ENCODE assay signal across 11 cellular contexts in the genomic region with DNA sequence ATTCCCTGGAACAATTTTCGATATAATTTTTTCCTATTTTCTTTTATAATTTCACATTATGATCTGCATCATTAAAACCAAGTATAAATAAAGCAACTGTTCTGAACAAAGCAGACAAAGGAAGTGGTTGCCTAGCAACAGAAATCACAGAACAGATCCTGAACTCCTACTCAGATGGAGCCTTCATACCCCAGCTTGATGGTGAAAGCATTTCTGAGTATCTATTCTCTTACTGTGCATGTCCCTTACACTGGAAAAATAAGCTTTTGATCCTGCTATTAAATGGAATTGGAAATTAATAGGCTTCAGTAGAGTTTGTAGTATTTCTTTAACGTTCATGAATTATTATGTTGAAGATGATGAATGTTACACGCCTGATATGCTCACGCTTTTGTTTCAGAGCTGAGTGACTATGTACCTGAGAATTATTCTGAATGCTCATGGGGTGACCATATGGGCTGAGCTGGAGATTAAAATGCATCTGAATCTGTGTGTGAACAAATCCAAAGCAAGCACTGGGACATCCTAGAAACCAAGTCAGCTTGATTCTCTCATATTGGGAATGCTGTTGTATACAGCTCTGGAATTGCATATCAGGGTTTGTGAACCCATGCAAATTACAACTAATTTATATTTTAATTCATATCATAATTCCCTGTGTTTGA.
DNase-seq lines count a peak whose midpoint lies in the region; ATAC-seq lines count a peak whose summit lies in the region.
"Had no signal": no experiment of that assay in that cellular context is flagged by ENCODE, and none has a peak within 500 bp of the region (broad histone marks: within the 10 kb centered on the region; RNA-seq: fewer than 3 reads in every experiment).

No MANE protein-coding gene starts in this region.

- H3K9me3 ChIP-seq in T-helper 17 cell (ENCODE audit: control insufficient read depth, low read length, poor library complexity, severe bottlenecking) = no peaks in the 10 kb centered on the region

- DNase-seq in NCI-H2081 (lab: John Stamatoyannopoulos, UW) (peak; percentile 33 to 64), NCI-H2081 treated with DMSO at 0.1 percent for 48 hours (lab: John Stamatoyannopoulos, UW) (no peak), NCI-H345 (lab: John Stamatoyannopoulos, UW) (peak; percentile 65), cerebellum (ENCODE audit: low spot score) (peak; percentile 76), retina (peak; percentile 16), AML-193 (lab: John Stamatoyannopoulos, UW) (no peak), T-helper 17 cell (no peak), Kasumi-1 (lab: John Stamatoyannopoulos, UW) (no peak)
- DNase-seq: activated T-cell treated with anti-CD3 and anti-CD28 coated beads, Interleukin-2, amount 50 U/mL, for 24 hours; psoas muscle had no signal

- H3K4me1 Mint-ChIP-seq in T-helper 17 cell = no peaks in the 10 kb centered on the region

- H3K27me3 Mint-ChIP-seq in T-helper 17 cell = no peaks in the 10 kb centered on the region
- H3K27me3 Mint-ChIP-seq: activated T-cell treated with anti-CD3 and anti-CD28 coated beads, Interleukin-2, amount 50 U/mL, for 24 hours had no signal

- no peak overlapping the region for H3K4me3 Mint-ChIP-seq in T-helper 17 cell
- H3K4me3 Mint-ChIP-seq: activated T-cell treated with anti-CD3 and anti-CD28 coated beads, Interleukin-2, amount 50 U/mL, for 24 hours had no signal

- ATAC-seq in T-helper 17 cell = no peak
- ATAC-seq: activated CD4-positive, CD25-positive, alpha-beta regulatory T cell treated with anti-CD3 and anti-CD28 coated beads, Interleukin-2, amount 50 U/mL, for 24 hours; psoas muscle had no signal

- no peak overlapping the region for H3K27ac Mint-ChIP-seq in T-helper 17 cell
- H3K27ac Mint-ChIP-seq: activated T-cell treated with anti-CD3 and anti-CD28 coated beads, Interleukin-2, amount 50 U/mL, for 24 hours had no signal

- H3K36me3 Mint-ChIP-seq in T-helper 17 cell (ENCODE audit: low read depth) = no peaks in the 10 kb centered on the region

Comparison
In these comparisons a context has a peak if more than half of its experiments do, and no peak if none do; other contexts are left out.
1. DNase-seq: peak in NCI-H2081 (2 of 2), NCI-H345 (single experiment), cerebellum (single experiment) and retina (single experiment); none in NCI-H2081 treated with DMSO at 0.1 percent for 48 hours (single experiment), AML-193 (0 of 2), T-helper 17 cell (0 of 3) and Kasumi-1 (0 of 2).